ENCODE assay signal across 25 cellular contexts in the genomic region with DNA sequence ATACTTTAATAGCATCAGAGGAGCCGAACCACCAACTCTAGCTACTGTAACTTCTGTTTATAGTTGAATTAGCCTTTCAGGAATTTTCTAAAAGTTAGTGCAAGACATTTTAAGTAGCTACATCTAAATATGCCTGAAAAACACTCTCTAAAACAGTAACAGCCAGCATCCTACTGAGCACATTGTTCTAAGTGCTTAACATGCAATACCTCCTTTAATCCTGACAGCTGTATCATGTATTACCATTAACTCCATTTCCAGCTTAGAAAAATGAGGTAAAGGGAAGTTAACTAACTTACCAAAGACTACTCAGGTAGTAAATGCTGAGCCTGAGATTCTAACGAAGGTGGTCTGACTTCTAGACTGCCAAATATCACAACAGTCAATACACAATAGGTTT.
DNase-seq lines count a peak whose midpoint lies in the region; ATAC-seq and TF ChIP-seq lines count a peak whose summit lies in the region.
"Had no signal": no experiment of that assay in that cellular context is flagged by ENCODE, and none has a peak within 500 bp of the region (broad histone marks: within the 10 kb centered on the region; RNA-seq: fewer than 3 reads in every experiment).

No MANE protein-coding gene starts in this region.

- peaks cover 63% of the 10 kb centered on the region for H3K4me1 Mint-ChIP-seq in GM23338
- no peaks in the 10 kb centered on the region for H3K4me1 Mint-ChIP-seq in natural killer cell treated with Interleukin-12 subunit alpha and Interleukin-12 subunit beta and Interleukin-15 and Interleukin-18, amount 100 ng/mL, for 72 hours (ENCODE audit: low read depth in 2 of 2)
- H3K4me1 Mint-ChIP-seq: immature natural killer cell; naive thymus-derived CD4-positive, alpha-beta T cell had no signal

- TF ChIP-seq EP300 in gastroesophageal sphincter (IDR thresholded peaks at IDR 0.05), result no peak

- CTCF ChIA-PET in Panc1 (lab: Charles Lee), result no interaction called here

- peak overlapping the region; percentile 55 for H3K4me2 ChIP-seq in GM23338
- H3K4me2 ChIP-seq: A549 had no signal

- POLR2A ChIA-PET in Panc1 (lab: Charles Lee), result no interaction called here

- no peak for TF ChIP-seq CTCF in GM23338 (conservative IDR thresholded peaks at IDR 0.05; ENCODE audit: low read depth in 2 of 2)
- no peak for TF ChIP-seq CTCF in Panc1 (IDR thresholded peaks at IDR 0.05)
- peak in 1 of 4 experiments; percentile 4 for TF ChIP-seq CTCF in gastroesophageal sphincter (IDR thresholded peaks at IDR 0.05)

- H3K4me3 ChIP-seq in GM23338 (peak overlapping the region; percentile 24; the same call in 1 of the 2 replicates), Panc1 (ENCODE audit: low read depth in 2 of 2, low read length in 2 of 2) (no peak overlapping the region), gastroesophageal sphincter (no peak overlapping the region), rectal smooth muscle tissue (ENCODE audit: low read length) (no peak overlapping the region)
- H3K4me3 ChIP-seq: A549, K562, lower lobe of right lung, SJCRH30, suprapubic skin had no signal

- H3K27ac Mint-ChIP-seq in GM23338, result peak overlapping the region; percentile 88
- no peak overlapping the region for H3K27ac Mint-ChIP-seq in natural killer cell treated with Interleukin-12 subunit alpha and Interleukin-12 subunit beta and Interleukin-15 and Interleukin-18, amount 100 ng/mL, for 72 hours
- H3K27ac Mint-ChIP-seq: activated naive CD8-positive, alpha-beta T cell; activated T-cell treated with anti-CD3 and anti-CD28 coated beads, Interleukin-2, amount 50 U/mL, for 72 hours; immature natural killer cell; naive thymus-derived CD4-positive, alpha-beta T cell had no signal

- in situ Hi-C loops in Panc1 (cut with HindIII; ENCODE audit: low pct_unique_long_range_greater_than_20kb, low sequenced_read_pairs), result no loop called here

- H2AFZ ChIP-seq in GM23338, result no peak overlapping the region

- DNase-seq in GM23338 (ENCODE audit: low spot score) (peak; percentile 24), Panc1 (ENCODE audit: low read depth, low spot score) (no peak), NCI-H1092 treated with DMSO at 0.1 percent for 48 hours (lab: John Stamatoyannopoulos, UW) (no peak)
- no peak for DNase-seq in natural killer cell treated with Interleukin-12 subunit alpha and Interleukin-12 subunit beta and Interleukin-15 and Interleukin-18, amount 100 ng/mL, for 72 hours (ENCODE audit: low spot score)
- no peak for DNase-seq in activated naive CD4-positive, alpha-beta T cell treated with anti-CD3 and anti-CD28 coated beads, Interleukin-2, amount 50 U/mL, for 16 hours
- DNase-seq: activated CD4-positive, CD25-positive, alpha-beta regulatory T cell; activated CD8-positive, alpha-beta memory T cell treated with anti-CD3 and anti-CD28 coated beads for 24 hours; activated T-cell treated with anti-CD3 and anti-CD28 coated beads, Interleukin-2, amount 50 U/mL, for 72 hours; C1 segment of cervical spinal cord; DMS 273 treated with DMSO at 0.1 percent for 48 hours; immature natural killer cell; lower lobe of right lung; naive thymus-derived CD4-positive, alpha-beta T cell; NCI-H2029 treated with DMSO at 0.1 percent for 48 hours; NCI-H510A; posterior cingulate gyrus; SJCRH30; T-helper 2 cell had no signal

- no peaks in the 10 kb centered on the region for H3K27me3 ChIP-seq in GM23338 (ENCODE audit: insufficient read depth)
- no peaks in the 10 kb centered on the region for H3K27me3 ChIP-seq in Panc1 (ENCODE audit: control insufficient read depth, insufficient read depth, low read length)
- no peaks in the 10 kb centered on the region for H3K27me3 ChIP-seq in gastroesophageal sphincter
- H3K27me3 ChIP-seq in rectal smooth muscle tissue (ENCODE audit: control insufficient read depth, insufficient read depth, low read length), result no peaks in the 10 kb centered on the region
- H3K27me3 ChIP-seq: SJCRH30, suprapubic skin had no signal

- TF ChIP-seq POLR2A in gastroesophageal sphincter (IDR thresholded peaks at IDR 0.05) (no peak), GM18505 (IDR thresholded peaks at IDR 0.05; ENCODE audit: borderline replicate concordance, extremely low read depth, insufficient read depth, insufficient read length) (no peak)

- peaks cover 9% of the 10 kb centered on the region; the same call in 1 of the 2 replicates for H3K79me2 ChIP-seq in GM23338 (replicated peaks; ENCODE audit: insufficient read depth)

- WGBS in gastroesophageal sphincter (ENCODE audit: low coverage in 1 of 2), 2 donors, result 25 to 38% methylated on average over 2 of the region's 2 CpGs

- BruUV-seq in Panc1 (replicated peaks; lab: Mats Ljungman, UMichigan), result no TSS peak

- intact Hi-C loops in Panc1 (cut with micrococcal nuclease; ENCODE audit: unreplicated experiment), result no loop called here

- no peaks in the 10 kb centered on the region for H3K27me3 Mint-ChIP-seq in GM23338 (ENCODE audit: insufficient read depth, low read depth, poor library complexity)
- no peaks in the 10 kb centered on the region for H3K27me3 Mint-ChIP-seq in natural killer cell treated with Interleukin-12 subunit alpha and Interleukin-12 subunit beta and Interleukin-15 and Interleukin-18, amount 100 ng/mL, for 72 hours

- no peaks in the 10 kb centered on the region for H3F3A ChIP-seq in GM23338 (replicated peaks; ENCODE audit: low read depth)

- H3K27ac ChIP-seq in GM23338 (ENCODE audit: low read depth) (peak overlapping the region; percentile 78), Panc1 (ENCODE audit: low read length) (0 out of 2 replicates have a peak overlapping the region, but pooled peaks have one; percentile 23), gastroesophageal sphincter (peak overlapping the region; percentile 53 to 80 (median 76)), rectal smooth muscle tissue (ENCODE audit: low read depth, low read length) (peak overlapping the region; percentile 60)
- H3K27ac ChIP-seq: A549, lower lobe of right lung, SJCRH30, suprapubic skin had no signal

- H3K4me3 Mint-ChIP-seq in GM23338, result no peak overlapping the region; the same call in 2 of the 3 replicates
- H3K4me3 Mint-ChIP-seq in natural killer cell treated with Interleukin-12 subunit alpha and Interleukin-12 subunit beta and Interleukin-15 and Interleukin-18, amount 100 ng/mL, for 72 hours, result no peak overlapping the region
- H3K4me3 Mint-ChIP-seq: activated naive CD8-positive, alpha-beta T cell; activated T-cell treated with anti-CD3 and anti-CD28 coated beads, Interleukin-2, amount 50 U/mL, for 72 hours; immature natural killer cell; naive thymus-derived CD4-positive, alpha-beta T cell had no signal

- H3K9me3 ChIP-seq in Panc1 (ENCODE audit: control insufficient read depth, insufficient read depth, low read depth, low read length), result no peaks in the 10 kb centered on the region
- H3K9me3 ChIP-seq in gastroesophageal sphincter, result no peaks in the 10 kb centered on the region
- H3K9me3 ChIP-seq: A549, lower lobe of right lung, SJCRH30, suprapubic skin had no signal

- H3K4me1 ChIP-seq in GM23338 (ENCODE audit: insufficient read depth), result peaks cover 61% of the 10 kb centered on the region
- peaks cover 15% of the 10 kb centered on the region for H3K4me1 ChIP-seq in Panc1 (ENCODE audit: control insufficient read depth, insufficient read depth, low read length)
- peaks cover 16 to 93% (median 32%) of the 10 kb centered on the region in 3 donors for H3K4me1 ChIP-seq in gastroesophageal sphincter
- H3K4me1 ChIP-seq in rectal smooth muscle tissue (ENCODE audit: control insufficient read depth, insufficient read depth, low read length), result peaks cover 24% of the 10 kb centered on the region

- H3K9ac ChIP-seq in rectal smooth muscle tissue (ENCODE audit: low read length), result no peak overlapping the region

- H4K20me1 ChIP-seq in GM23338 (replicated peaks; ENCODE audit: insufficient read depth), result no peaks in the 10 kb centered on the region

- H3K9me2 ChIP-seq in GM23338 (ENCODE audit: insufficient read depth), result no peaks in the 10 kb centered on the region

- no peaks in the 10 kb centered on the region for H3K9me3 Mint-ChIP-seq in GM23338
- no peaks in the 10 kb centered on the region for H3K9me3 Mint-ChIP-seq in natural killer cell treated with Interleukin-12 subunit alpha and Interleukin-12 subunit beta and Interleukin-15 and Interleukin-18, amount 100 ng/mL, for 72 hours
- H3K9me3 Mint-ChIP-seq: activated T-cell treated with anti-CD3 and anti-CD28 coated beads, Interleukin-2, amount 50 U/mL, for 72 hours had no signal

- H3K36me3 ChIP-seq in GM23338 (ENCODE audit: insufficient read depth) (no peaks in the 10 kb centered on the region), Panc1 (ENCODE audit: control insufficient read depth, insufficient read depth, low read length) (peaks cover 24% of the 10 kb centered on the region), gastroesophageal sphincter (peaks cover 0 to 41% of the 10 kb centered on the region in 2 donors), rectal smooth muscle tissue (ENCODE audit: control insufficient read depth, insufficient read depth, low read length) (peaks cover 8% of the 10 kb centered on the region)

- ATAC-seq in GM23338 (peak; percentile 73), Panc1 (no peak), gastroesophageal sphincter (no peak), GM18505 (IDR thresholded peaks at IDR 0.05; ENCODE audit: unreplicated experiment) (no peak)
- ATAC-seq in natural killer cell treated with Interleukin-12 subunit alpha and Interleukin-12 subunit beta and Interleukin-15 and Interleukin-18, amount 100 ng/mL, for 72 hours, result no peak
- ATAC-seq: A549; activated T-cell treated with anti-CD3 and anti-CD28 coated beads, Interleukin-2, amount 50 U/mL, for 72 hours; K562; lower lobe of right lung; naive thymus-derived CD4-positive, alpha-beta T cell had no signal

- peaks cover 32% of the 10 kb centered on the region for H3K36me3 Mint-ChIP-seq in GM23338 (ENCODE audit: low read depth)
- no peaks in the 10 kb centered on the region for H3K36me3 Mint-ChIP-seq in natural killer cell treated with Interleukin-12 subunit alpha and Interleukin-12 subunit beta and Interleukin-15 and Interleukin-18, amount 100 ng/mL, for 72 hours

Comparison
In these comparisons a context has a peak if more than half of its experiments do, and no peak if none do; other contexts are left out.
1. H3K27ac ChIP-seq: peak in every context shown above with its lines; median percentile 78 in GM23338; 76 in gastroesophageal sphincter; 60 in rectal smooth muscle tissue; 23 in Panc1.